In the genomic region with DNA sequence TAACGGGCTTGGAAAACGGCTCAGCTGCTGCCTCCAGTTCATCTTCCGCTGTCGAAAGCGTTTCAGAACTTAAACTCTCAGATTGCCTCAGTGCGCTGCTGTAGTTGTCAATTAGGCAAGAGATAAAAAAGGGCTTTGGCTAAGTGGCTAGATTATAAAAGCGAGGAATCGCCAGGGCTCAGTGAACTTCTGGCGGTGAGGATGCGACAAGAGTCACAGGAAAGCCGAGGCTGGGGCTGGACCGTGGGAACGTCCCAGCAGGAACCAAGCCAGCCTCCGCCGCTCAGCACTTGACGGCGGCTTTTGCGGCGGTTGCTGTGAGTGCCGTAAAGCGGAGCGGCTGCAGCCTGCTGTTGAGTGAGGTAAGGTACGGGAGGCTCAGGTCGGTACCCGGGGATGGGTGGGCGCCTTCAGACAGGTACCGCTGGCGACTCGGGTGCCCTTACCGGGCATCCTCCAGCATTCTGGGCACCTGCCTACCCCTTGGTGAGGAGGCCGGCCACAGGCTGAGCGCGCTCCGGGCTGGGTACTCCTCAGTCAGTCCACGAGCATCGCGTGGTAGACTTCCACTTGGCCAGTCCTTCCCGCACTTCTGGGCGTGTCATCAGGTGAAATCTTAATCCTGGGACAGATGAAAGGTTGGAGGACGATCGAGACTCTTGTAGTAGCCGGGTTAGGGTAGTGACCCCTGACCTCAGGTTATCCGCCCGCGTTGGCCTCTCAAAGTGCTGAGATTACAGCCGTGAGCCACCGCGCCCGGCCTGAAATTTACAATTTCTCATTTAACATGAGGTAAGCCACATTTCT, we compare ENCODE assay signal across 8 cellular contexts. TPM values are rescaled to one million over a fixed set of nuclear protein-coding genes. Genes with fewer than 3 reads are reported as not detected.
DNase-seq lines count a peak whose midpoint lies in the region; ATAC-seq and TF ChIP-seq lines count a peak whose summit lies in the region.

FKTN (plus strand) TSS at position 328 of the 807 bp plus-strand sequence. CDS start 16,902 bp downstream, outside the sequence.

- TF ChIP-seq CTCF in AG09319 (IDR thresholded peaks at IDR 0.05; ENCODE audit: low read depth, low read length) = no peak
- TF ChIP-seq CTCF in kidney epithelial cell (IDR thresholded peaks at IDR 0.05; ENCODE audit: insufficient read depth, low read length, poor library complexity, severe bottlenecking) = no peak

- peak; percentile 96 for ATAC-seq in GM18909 (IDR thresholded peaks at IDR 0.05; ENCODE audit: poor library complexity, unreplicated experiment)
- ATAC-seq in HG03159 (IDR thresholded peaks at IDR 0.05; ENCODE audit: unreplicated experiment) = peak; percentile 95
- peak; percentile 97 to 99 for ATAC-seq in activated CD4-positive, CD25-positive, alpha-beta regulatory T cell treated with anti-CD3 and anti-CD28 coated beads, Interleukin-2, amount 50 U/mL, for 24 hours

- H3K36me3 ChIP-seq in kidney epithelial cell (ENCODE audit: control insufficient read depth, insufficient read depth, low read length) = no peaks in the 10 kb centered on the region

- DNase-seq in AG09319 (ENCODE audit: extremely low read depth, low read depth) = peak; percentile 41
- peak; percentile 77 for DNase-seq in NCI-H345 treated with DMSO at 0.1 percent for 48 hours (lab: John Stamatoyannopoulos, UW; ENCODE audit: unreplicated experiment)
- peak; percentile 90 for DNase-seq in cerebellar cortex (ENCODE audit: low spot score)
- DNase-seq in kidney epithelial cell (ENCODE audit: low read depth) = peak; percentile 57
- DNase-seq in stimulated activated CD4-positive, alpha-beta T cell treated with anti-CD3 and anti-CD28 coated beads, Interleukin-15, amount 100 ng/mL, for 48 hours (ENCODE audit: low read depth in 2 of 2) = peak; percentile 61 to 71

- H3K4me3 ChIP-seq in kidney epithelial cell (ENCODE audit: low read depth, low read length) = peak within 1 kb of the TSS; percentile 63

- no peaks in the 10 kb centered on the region for H3K27me3 ChIP-seq in kidney epithelial cell (ENCODE audit: control insufficient read depth, insufficient read depth, low read length)

RNA-seq across cellular contexts. Expression of gene FKTN, which starts in this region (rescaled TPM):
- 16.9 and 39.7 TPM in 2 replicates for total RNA-seq in kidney epithelial cell

Comparison
In these comparisons a context has a peak if more than half of its experiments do, and no peak if none do; other contexts are left out.
1. Peak in every context shown above with its lines: DNase-seq, ATAC-seq and H3K4me3 ChIP-seq.